8 cellular contexts compared by ENCODE assay signal in the genomic region with DNA sequence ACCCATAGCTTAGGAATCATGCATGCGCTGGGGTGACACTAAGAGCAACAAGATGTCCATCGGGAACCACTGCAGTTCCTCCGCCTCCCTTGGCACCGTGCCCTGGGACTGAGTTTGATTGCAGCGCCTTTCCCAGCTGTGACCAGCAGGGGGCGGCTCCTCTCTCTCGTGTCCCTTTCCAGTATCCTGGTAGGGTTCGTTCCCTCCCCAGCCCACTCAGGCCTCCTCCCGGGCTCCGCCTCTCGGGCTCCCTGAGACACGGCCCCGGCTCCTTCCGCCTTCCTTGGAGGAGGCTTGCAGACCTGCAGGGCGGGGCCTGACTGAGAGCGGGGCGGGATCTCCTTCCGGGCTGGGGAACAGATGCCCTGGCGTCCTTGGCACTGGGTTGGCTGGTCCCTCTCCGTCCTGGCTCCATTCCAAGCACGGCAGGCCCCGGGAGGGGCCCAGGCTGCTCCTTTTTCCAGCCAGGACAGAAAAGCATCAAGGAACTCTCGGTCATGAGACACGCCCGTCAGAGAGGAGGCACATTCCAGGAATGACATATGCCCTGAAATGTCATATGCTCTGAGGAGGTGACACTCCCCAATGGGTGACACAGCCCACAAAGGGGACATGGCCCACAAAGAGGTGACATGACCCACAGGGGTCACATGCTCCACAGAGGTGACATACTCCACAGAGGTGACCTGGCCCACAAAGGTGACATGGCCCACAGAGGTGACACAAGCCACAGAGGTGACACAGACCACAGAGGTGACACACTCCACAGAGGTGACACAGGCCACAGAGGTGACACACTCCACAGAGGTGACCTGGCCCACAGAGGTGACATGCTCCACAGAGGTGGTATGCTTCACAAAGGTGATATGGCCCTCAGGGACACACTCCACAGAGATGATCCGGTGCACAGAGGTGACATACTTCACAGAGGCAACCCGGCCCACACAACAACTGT.
A peak's percentile ranks its signal among the peaks of the same experiment; 100 is the strongest.
DNase-seq lines count a peak whose midpoint lies in the region; FAIRE-seq and TF ChIP-seq lines count a peak whose summit lies in the region.

No MANE protein-coding gene starts in this region.

- H3K4me1 ChIP-seq in subcutaneous abdominal adipose tissue (ENCODE audit: control insufficient read depth in 5 of 5, insufficient read depth in 5 of 5, low read length in 5 of 5): peaks cover 24 to 77% (median 70%) of the 10 kb centered on the region in 5 donors

- peak overlapping the region; percentile 34 for H3K4me3 ChIP-seq in MG63
- peak overlapping the region; percentile 2 to 55 (median 47) for H3K4me3 ChIP-seq in subcutaneous abdominal adipose tissue (ENCODE audit: low read depth in 1 of 5, low read length in 5 of 5)

- H3K27me3 ChIP-seq in MG63 (no peaks in the 10 kb centered on the region), subcutaneous abdominal adipose tissue (ENCODE audit: control insufficient read depth in 5 of 5, insufficient read depth in 4 of 5, low read length in 5 of 5) (no peaks in the 10 kb centered on the region)

- H3K9ac ChIP-seq in subcutaneous abdominal adipose tissue (ENCODE audit: low read length in 5 of 5): peak overlapping the region in 4 of 5 donors; percentile 19 to 79 (median 40)

- H3K9me3 ChIP-seq in MG63 (no peaks in the 10 kb centered on the region), subcutaneous abdominal adipose tissue (ENCODE audit: control insufficient read depth in 5 of 5, low read length in 5 of 5) (no peaks in the 10 kb centered on the region)

- H3K27ac ChIP-seq in 22Rv1: no peak overlapping the region
- peak overlapping the region; percentile 96 for H3K27ac ChIP-seq in subcutaneous abdominal adipose tissue (ENCODE audit: low read depth, low read length)

- TF ChIP-seq CTCF in 22Rv1 (IDR thresholded peaks at IDR 0.05): peak; percentile 94

- peak; percentile 58 for DNase-seq in GM18507 (ENCODE audit: extremely low spot score, insufficient read length, low read depth)
- peak; percentile 96 for DNase-seq in MG63
- peak; percentile 92 for DNase-seq in SK-N-DZ (ENCODE audit: low spot score)
- peak; percentile 75 for DNase-seq in activated naive CD4-positive, alpha-beta T cell treated with anti-CD3 and anti-CD28 coated beads, Interleukin-2, amount 50 U/mL, for 16 hours
- DNase-seq in germinal center (ENCODE audit: low spot score): peak; percentile 74
- peak; percentile 86 for DNase-seq in non-pigmented ciliary epithelial cell (ENCODE audit: low read depth)

- H3K36me3 ChIP-seq in MG63 (no peaks in the 10 kb centered on the region), subcutaneous abdominal adipose tissue (ENCODE audit: control insufficient read depth in 5 of 5, insufficient read depth in 5 of 5, low read length in 5 of 5) (no peaks in the 10 kb centered on the region)

- FAIRE-seq in GM18507 (lab: Jason Lieb, UNC): peak; percentile 47
